ENCODE assay signal across 14 cellular contexts in genomic region chr18:1965016-1965415, GRCh38.
A peak's percentile ranks its signal among the peaks of the same experiment; 100 is the strongest.
DNase-seq lines count a peak whose midpoint lies in the region; ATAC-seq and TF ChIP-seq lines count a peak whose summit lies in the region.
"Had no signal": no experiment of that assay in that cellular context is flagged by ENCODE, and none has a peak within 500 bp of the region (broad histone marks: within the 10 kb centered on the region; RNA-seq: fewer than 3 reads in every experiment).

No MANE protein-coding gene starts in this region.

- ATAC-seq in left colon (no peak), HG02763 (IDR thresholded peaks at IDR 0.05; ENCODE audit: unreplicated experiment) (no peak)

- H3K36me3 ChIP-seq in HAP-1 (replicated peaks) (no peaks in the 10 kb centered on the region), endodermal cell (ENCODE audit: control insufficient read depth, insufficient read depth, low read length) (no peaks in the 10 kb centered on the region)

- no peak overlapping the region for H3K4me3 ChIP-seq in HAP-1
- no peak overlapping the region for H3K4me3 ChIP-seq in endodermal cell (ENCODE audit: low read length)
- H3K4me3 ChIP-seq: GM23248 had no signal

- H3K27me3 ChIP-seq in HAP-1 (ENCODE audit: low read depth), result no peaks in the 10 kb centered on the region
- H3K27me3 ChIP-seq in endodermal cell (ENCODE audit: control insufficient read depth, insufficient read depth, low read length, poor library complexity, severe bottlenecking), result no peaks in the 10 kb centered on the region

- intact Hi-C loops in left colon (cut with DNase I, micrococcal nuclease), result no loop called here

- H3K9ac ChIP-seq in endodermal cell (ENCODE audit: extremely low read depth, low read length, poor library complexity, severe bottlenecking), result no peak overlapping the region
- H3K9ac ChIP-seq: GM23248 had no signal

- no peak overlapping the region for H3K4me3 Mint-ChIP-seq in endodermal cell
- H3K4me3 Mint-ChIP-seq: CD4-positive, alpha-beta T cell had no signal

- peak overlapping the region; percentile 25 for H3K27ac ChIP-seq in endodermal cell (ENCODE audit: low read depth, low read length)
- H3K27ac ChIP-seq: C4-2B, GM23248, HL-60 had no signal

- H3K9me3 ChIP-seq in HAP-1, result no peaks in the 10 kb centered on the region
- H3K9me3 ChIP-seq in endodermal cell (ENCODE audit: control insufficient read depth, low read length), result no peaks in the 10 kb centered on the region
- H3K9me3 ChIP-seq: Caco-2 had no signal

- H3K9me3 Mint-ChIP-seq in endodermal cell, result no peaks in the 10 kb centered on the region
- H3K9me3 Mint-ChIP-seq: CD4-positive, alpha-beta T cell had no signal

- H3K4me1 ChIP-seq in HAP-1, result peaks cover 30% of the 10 kb centered on the region
- H3K4me1 ChIP-seq in endodermal cell (ENCODE audit: control insufficient read depth, insufficient read depth, low read length), result peaks cover 8% of the 10 kb centered on the region

- DNase-seq in AML-193 (lab: John Stamatoyannopoulos, UW), result peak; percentile 9 to 31
- peak; percentile 57 to 87 for DNase-seq in HAP-1 (ENCODE audit: low spot score in 2 of 2)
- DNase-seq in NCI-H69 (lab: John Stamatoyannopoulos, UW), result peak; percentile 30
- no peak for DNase-seq in endodermal cell
- no peak for DNase-seq in left colon
- no peak for DNase-seq in dedifferentiated amniotic fluid mesenchymal stem cell (ENCODE audit: extremely low spot score)
- DNase-seq: ACHN; Caco-2; CD4-positive, alpha-beta T cell; GM23248; HCEC 1CT had no signal

- H3K27me3 Mint-ChIP-seq in endodermal cell (ENCODE audit: insufficient read depth), result no peaks in the 10 kb centered on the region

- WGBS in endodermal cell (ENCODE audit: insufficient coverage in 1 of 2, insufficient read length in 1 of 2), 2 experiments, result 92% methylated on average over 2 of the region's 2 CpGs; no CpG with 5 or more reads in 1 of the 2 experiments

- TF ChIP-seq CTCF in endodermal cell (conservative IDR thresholded peaks at IDR 0.05), result no peak

- H3K4me1 Mint-ChIP-seq in endodermal cell, result peaks cover 9% of the 10 kb centered on the region

- no peaks in the 10 kb centered on the region for H3K36me3 Mint-ChIP-seq in endodermal cell (ENCODE audit: low read depth)

- in situ Hi-C loops in HAP-1 (cut with MboI; ENCODE audit: low sequenced_read_pairs), result no loop called here

- no peak overlapping the region for H3K27ac Mint-ChIP-seq in endodermal cell
- H3K27ac Mint-ChIP-seq: CD4-positive, alpha-beta T cell had no signal

Comparison
In these comparisons a context has a peak if more than half of its experiments do, and no peak if none do; other contexts are left out.
1. DNase-seq: peak in AML-193 (2 of 2), HAP-1 (2 of 2) and NCI-H69 (single experiment); none in endodermal cell (single experiment), left colon (0 of 2) and dedifferentiated amniotic fluid mesenchymal stem cell (single experiment).